Comparison of ENCODE assay signal across 8 cellular contexts in the genomic region with DNA sequence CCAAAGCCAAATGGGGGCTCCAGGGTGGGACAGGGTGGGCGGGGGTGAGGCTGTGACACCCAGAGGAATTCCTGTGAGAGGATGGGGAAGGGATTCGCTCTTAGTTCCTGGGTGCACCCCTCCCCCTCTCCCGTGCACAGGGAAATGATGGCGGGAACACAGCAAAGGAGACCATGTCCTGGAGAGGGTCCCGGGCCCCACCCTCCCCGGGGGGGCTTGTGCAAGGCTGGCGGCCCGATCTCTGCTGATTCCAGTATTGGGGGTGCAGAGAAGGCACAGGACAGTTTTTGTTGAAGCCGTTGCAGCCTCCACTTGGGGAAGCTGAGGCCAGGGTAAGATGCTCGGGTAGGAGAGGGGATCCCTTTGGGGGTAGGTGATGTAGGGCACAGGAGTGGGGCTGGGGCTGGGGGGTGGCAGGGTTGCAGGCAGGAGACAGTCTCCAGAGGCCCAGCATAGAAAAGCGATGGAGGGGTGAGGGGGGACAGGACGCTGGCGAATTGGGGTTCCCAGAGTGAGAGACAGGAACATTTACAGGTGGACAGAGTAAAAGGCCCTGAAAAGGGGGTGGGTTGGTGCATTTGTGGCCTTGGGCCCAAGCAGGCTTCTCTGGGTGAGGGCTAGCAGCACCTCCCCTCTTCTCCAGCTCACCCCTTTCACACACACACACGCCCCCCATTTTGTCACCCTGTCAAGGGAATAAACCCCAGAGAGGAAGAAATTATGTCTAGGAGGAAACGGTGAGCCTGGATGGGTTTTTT. TPM values are rescaled to one million over a fixed set of nuclear protein-coding genes. Genes with fewer than 3 reads are reported as not detected.
DNase-seq lines count a peak whose midpoint lies in the region; ATAC-seq and TF ChIP-seq lines count a peak whose summit lies in the region.

No MANE protein-coding gene starts in this region.

- H3K36me3 Mint-ChIP-seq in activated naive CD4-positive, alpha-beta T cell treated with anti-CD3 and anti-CD28 coated beads, Interleukin-2, amount 50 U/mL, for 24 hours, result no peaks in the 10 kb centered on the region
- H3K36me3 Mint-ChIP-seq in memory B cell, result peaks cover 3% of the 10 kb centered on the region

- no peak overlapping the region for H3K27ac Mint-ChIP-seq in activated naive CD4-positive, alpha-beta T cell treated with anti-CD3 and anti-CD28 coated beads, Interleukin-2, amount 50 U/mL, for 24 hours
- no peak overlapping the region for H3K27ac Mint-ChIP-seq in memory B cell

- H3K27ac ChIP-seq in brain microvascular endothelial cell (peak overlapping the region; percentile 81), transverse colon (peak overlapping the region; percentile 88 to 94 (median 91))

- H3K4me3 ChIP-seq in brain microvascular endothelial cell (ENCODE audit: low read depth, low read length) (peak overlapping the region; percentile 91), transverse colon (peak overlapping the region; percentile 45 to 97 (median 87))

- no peak for TF ChIP-seq CTCF in brain microvascular endothelial cell (IDR thresholded peaks at IDR 0.05; ENCODE audit: low read depth, low read length, missing control alignments)
- no peak for TF ChIP-seq CTCF in transverse colon (IDR thresholded peaks at IDR 0.05)

- no peak for ATAC-seq in memory B cell (ENCODE audit: low read depth)
- ATAC-seq in GM21515 (IDR thresholded peaks at IDR 0.05; ENCODE audit: unreplicated experiment), result no peak

- H3K4me1 Mint-ChIP-seq in activated naive CD4-positive, alpha-beta T cell treated with anti-CD3 and anti-CD28 coated beads, Interleukin-2, amount 50 U/mL, for 24 hours, result peaks cover 14% of the 10 kb centered on the region
- peaks cover 17% of the 10 kb centered on the region for H3K4me1 Mint-ChIP-seq in memory B cell

- intact Hi-C loops in transverse colon (cut with DNase I; ENCODE audit: low total_unique reads), result loop anchor here (5.0 kb wide), 1 partner anchor 40 kb away; a partner anchor contains a TSS

- no peaks in the 10 kb centered on the region for H3K36me3 ChIP-seq in brain microvascular endothelial cell (replicated peaks)
- H3K36me3 ChIP-seq in transverse colon, result no peaks in the 10 kb centered on the region

- no peak for TF ChIP-seq EP300 in transverse colon (IDR thresholded peaks at IDR 0.05; ENCODE audit: low read depth)

- 38% methylated on average over 14 of the region's 15 CpGs; no CpG with 5 or more reads in 1 of the 2 donors for whole genome bisulfite sequencing in transverse colon (ENCODE audit: low coverage in 1 of 2), 2 donors

- in situ Hi-C loops in brain microvascular endothelial cell (cut with HindIII; ENCODE audit: low pct_ligation_motif_present, low sequenced_read_pairs) (no loop called here), transverse colon (cut with MboI; ENCODE audit: low pct_ligation_motif_present in 1 of 4, low pct_unique_long_range_greater_than_20kb in 1 of 4, low sequenced_read_pairs in 3 of 4) (no loop called here)

- H3K9me3 Mint-ChIP-seq in activated naive CD4-positive, alpha-beta T cell treated with anti-CD3 and anti-CD28 coated beads, Interleukin-2, amount 50 U/mL, for 24 hours, result no peaks in the 10 kb centered on the region
- no peaks in the 10 kb centered on the region for H3K9me3 Mint-ChIP-seq in memory B cell

- H3K4me3 Mint-ChIP-seq in activated naive CD4-positive, alpha-beta T cell treated with anti-CD3 and anti-CD28 coated beads, Interleukin-2, amount 50 U/mL, for 24 hours, result peak overlapping the region; percentile 34
- peak overlapping the region; percentile 58 for H3K4me3 Mint-ChIP-seq in memory B cell

- H3K27me3 Mint-ChIP-seq in activated naive CD4-positive, alpha-beta T cell treated with anti-CD3 and anti-CD28 coated beads, Interleukin-2, amount 50 U/mL, for 24 hours, result no peaks in the 10 kb centered on the region
- peaks cover 12% of the 10 kb centered on the region for H3K27me3 Mint-ChIP-seq in memory B cell

- no peaks in the 10 kb centered on the region for H3K9me3 ChIP-seq in transverse colon

- DNase-seq in activated naive CD4-positive, alpha-beta T cell treated with anti-CD3 and anti-CD28 coated beads, Interleukin-2, amount 50 U/mL, for 16 hours, result no peak
- no peak for DNase-seq in brain microvascular endothelial cell
- DNase-seq in memory B cell (ENCODE audit: low spot score in 2 of 2), result no peak
- DNase-seq in transverse colon, result no peak
- DNase-seq in NCI-H1092 treated with DMSO at 0.1 percent for 48 hours (lab: John Stamatoyannopoulos, UW), result no peak
- DNase-seq in inferior parietal cortex (ENCODE audit: extremely low spot score), result no peak

- H3K27me3 ChIP-seq in brain microvascular endothelial cell (replicated peaks) (no peaks in the 10 kb centered on the region), transverse colon (no peaks in the 10 kb centered on the region)

- H3K4me1 ChIP-seq in transverse colon, result peaks cover 8 to 25% (median 19%) of the 10 kb centered on the region in 4 donors

- no peak for TF ChIP-seq POLR2A in transverse colon (IDR thresholded peaks at IDR 0.05)

RNA-seq across cellular contexts. Expression of a gene that starts 38.5 kb away (rescaled TPM):
- 10 to 100 TPM; 11.3 to 32.6 (median 23.9) TPM for total RNA-seq in transverse colon
